1 cellular context compared by ENCODE assay signal in the genomic region with DNA sequence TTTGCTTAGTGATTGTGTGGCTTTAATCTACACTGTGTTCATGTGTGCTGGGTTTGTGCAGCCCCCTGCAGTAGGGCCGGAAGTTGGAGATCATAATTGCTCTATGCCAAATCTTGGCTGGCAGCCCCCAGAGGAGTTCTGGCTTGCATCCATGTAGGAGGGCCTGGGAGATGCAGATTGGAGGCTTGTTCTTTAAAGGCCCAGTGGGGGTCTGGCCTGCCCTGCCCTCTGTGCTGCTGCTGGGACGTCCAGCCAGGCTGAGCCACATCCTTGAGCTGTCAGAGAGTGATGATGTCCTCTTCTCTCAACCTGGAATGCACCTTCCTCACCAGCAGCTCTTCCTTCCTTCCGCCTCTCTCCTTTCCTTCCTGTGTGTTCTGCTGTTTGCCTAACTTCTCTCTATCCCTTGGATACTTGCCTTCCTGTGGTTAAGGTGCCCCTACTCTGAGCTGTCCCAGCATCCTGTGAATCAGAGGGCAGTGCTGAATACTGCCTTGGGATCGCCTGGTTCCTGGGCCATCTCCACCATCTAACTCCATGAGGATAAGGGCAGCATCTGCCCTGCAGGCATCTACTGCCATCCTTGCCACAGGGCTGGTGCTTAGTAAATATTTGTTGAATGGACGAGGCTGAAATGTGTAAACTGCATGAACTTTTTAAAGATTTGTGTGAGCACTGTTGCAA.
TF ChIP-seq lines count a peak whose summit lies in the region.

No MANE protein-coding gene starts in this region.

TF ChIP-seq in IMR-90, 13 proteins besides CTCF, POLR2A, EP300 and RAD21:
- TF ChIP-seq MAFK (IDR thresholded peaks at IDR 0.05; ENCODE audit: low read depth, low read length) (no peak), MXI1 (IDR thresholded peaks at IDR 0.05; ENCODE audit: borderline replicate concordance, low read depth, low read length) (no peak), SMC3 (IDR thresholded peaks at IDR 0.05; ENCODE audit: low read depth, low read length) (no peak)
- TF ChIP-seq, protein P1, sequence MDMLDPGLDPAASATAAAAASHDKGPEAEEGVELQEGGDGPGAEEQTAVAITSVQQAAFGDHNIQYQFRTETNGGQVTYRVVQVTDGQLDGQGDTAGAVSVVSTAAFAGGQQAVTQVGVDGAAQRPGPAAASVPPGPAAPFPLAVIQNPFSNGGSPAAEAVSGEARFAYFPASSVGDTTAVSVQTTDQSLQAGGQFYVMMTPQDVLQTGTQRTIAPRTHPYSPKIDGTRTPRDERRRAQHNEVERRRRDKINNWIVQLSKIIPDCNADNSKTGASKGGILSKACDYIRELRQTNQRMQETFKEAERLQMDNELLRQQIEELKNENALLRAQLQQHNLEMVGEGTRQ (IDR thresholded peaks at IDR 0.05; ENCODE audit: low read depth, low read length) = no peak
- TF ChIP-seq, protein P2, sequence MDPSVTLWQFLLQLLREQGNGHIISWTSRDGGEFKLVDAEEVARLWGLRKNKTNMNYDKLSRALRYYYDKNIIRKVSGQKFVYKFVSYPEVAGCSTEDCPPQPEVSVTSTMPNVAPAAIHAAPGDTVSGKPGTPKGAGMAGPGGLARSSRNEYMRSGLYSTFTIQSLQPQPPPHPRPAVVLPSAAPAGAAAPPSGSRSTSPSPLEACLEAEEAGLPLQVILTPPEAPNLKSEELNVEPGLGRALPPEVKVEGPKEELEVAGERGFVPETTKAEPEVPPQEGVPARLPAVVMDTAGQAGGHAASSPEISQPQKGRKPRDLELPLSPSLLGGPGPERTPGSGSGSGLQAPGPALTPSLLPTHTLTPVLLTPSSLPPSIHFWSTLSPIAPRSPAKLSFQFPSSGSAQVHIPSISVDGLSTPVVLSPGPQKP (IDR thresholded peaks at IDR 0.05; ENCODE audit: borderline replicate concordance, low read depth, low read length) = no peak
